Comparison of ENCODE assay signal across 1 cellular context in the genomic region with DNA sequence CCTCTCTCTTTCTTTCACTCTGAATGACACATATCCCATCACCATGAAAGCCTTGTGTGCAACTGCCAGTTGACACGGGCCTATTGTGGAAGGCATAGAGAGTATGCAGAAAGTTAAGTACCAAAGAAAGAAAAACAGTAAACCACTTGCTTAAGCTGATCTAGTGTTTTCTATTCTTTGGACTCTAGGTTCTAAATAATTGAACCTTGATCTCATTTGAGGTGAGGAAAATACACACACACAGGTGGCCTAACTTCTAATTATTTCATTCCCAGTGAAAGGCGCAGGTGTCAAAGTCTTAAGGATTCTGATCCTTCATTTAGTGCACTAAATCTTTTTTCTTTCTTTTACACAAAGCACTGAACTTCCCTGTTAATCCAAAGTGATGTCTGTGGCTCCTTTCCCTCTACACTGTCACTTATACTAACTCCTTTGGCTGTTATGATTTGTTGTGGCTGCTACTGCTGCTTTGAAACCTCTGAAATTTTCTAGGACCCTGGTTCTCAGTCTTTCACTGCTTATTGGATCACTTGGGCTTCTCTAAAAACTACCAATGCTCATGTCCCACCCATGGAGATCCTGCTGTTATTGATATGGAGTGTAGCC.
TF ChIP-seq lines count a peak whose summit lies in the region.

No MANE protein-coding gene starts in this region.

TF ChIP-seq in HepG2, 621 proteins besides CTCF, POLR2A, EP300 and RAD21:
- TF ChIP-seq, protein P1, sequence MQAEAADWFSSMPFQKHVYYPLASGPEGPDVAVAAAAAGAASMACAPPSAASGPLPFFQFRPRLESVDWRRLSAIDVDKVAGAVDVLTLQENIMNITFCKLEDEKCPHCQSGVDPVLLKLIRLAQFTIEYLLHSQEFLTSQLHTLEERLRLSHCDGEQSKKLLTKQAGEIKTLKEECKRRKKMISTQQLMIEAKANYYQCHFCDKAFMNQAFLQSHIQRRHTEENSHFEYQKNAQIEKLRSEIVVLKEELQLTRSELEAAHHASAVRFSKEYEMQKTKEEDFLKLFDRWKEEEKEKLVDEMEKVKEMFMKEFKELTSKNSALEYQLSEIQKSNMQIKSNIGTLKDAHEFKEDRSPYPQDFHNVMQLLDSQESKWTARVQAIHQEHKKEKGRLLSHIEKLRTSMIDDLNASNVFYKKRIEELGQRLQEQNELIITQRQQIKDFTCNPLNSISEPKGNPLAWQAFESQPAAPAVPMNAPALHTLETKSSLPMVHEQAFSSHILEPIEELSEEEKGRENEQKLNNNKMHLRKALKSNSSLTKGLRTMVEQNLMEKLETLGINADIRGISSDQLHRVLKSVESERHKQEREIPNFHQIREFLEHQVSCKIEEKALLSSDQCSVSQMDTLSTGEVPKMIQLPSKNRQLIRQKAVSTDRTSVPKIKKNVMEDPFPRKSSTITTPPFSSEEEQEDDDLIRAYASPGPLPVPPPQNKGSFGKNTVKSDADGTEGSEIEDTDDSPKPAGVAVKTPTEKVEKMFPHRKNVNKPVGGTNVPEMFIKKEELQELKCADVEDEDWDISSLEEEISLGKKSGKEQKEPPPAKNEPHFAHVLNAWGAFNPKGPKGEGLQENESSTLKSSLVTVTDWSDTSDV (CRISPR knock-in tag; IDR thresholded peaks at IDR 0.05): no peak
- TF ChIP-seq HNF4A (CRISPR knock-in tag; IDR thresholded peaks at IDR 0.05) (peak; percentile 19; the same call in 1 of the 2 replicates), NFIB (CRISPR knock-in tag; IDR thresholded peaks at IDR 0.05; ENCODE audit: borderline replicate concordance) (no peak), ZNF329 (CRISPR knock-in tag; IDR thresholded peaks at IDR 0.05; ENCODE audit: low read depth) (no peak)
- TF ChIP-seq, protein P2, sequence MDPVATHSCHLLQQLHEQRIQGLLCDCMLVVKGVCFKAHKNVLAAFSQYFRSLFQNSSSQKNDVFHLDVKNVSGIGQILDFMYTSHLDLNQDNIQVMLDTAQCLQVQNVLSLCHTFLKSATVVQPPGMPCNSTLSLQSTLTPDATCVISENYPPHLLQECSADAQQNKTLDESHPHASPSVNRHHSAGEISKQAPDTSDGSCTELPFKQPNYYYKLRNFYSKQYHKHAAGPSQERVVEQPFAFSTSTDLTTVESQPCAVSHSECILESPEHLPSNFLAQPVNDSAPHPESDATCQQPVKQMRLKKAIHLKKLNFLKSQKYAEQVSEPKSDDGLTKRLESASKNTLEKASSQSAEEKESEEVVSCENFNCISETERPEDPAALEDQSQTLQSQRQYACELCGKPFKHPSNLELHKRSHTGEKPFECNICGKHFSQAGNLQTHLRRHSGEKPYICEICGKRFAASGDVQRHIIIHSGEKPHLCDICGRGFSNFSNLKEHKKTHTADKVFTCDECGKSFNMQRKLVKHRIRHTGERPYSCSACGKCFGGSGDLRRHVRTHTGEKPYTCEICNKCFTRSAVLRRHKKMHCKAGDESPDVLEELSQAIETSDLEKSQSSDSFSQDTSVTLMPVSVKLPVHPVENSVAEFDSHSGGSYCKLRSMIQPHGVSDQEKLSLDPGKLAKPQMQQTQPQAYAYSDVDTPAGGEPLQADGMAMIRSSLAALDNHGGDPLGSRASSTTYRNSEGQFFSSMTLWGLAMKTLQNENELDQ (CRISPR knock-in tag; IDR thresholded peaks at IDR 0.05; ENCODE audit: borderline replicate concordance): no peak
